Comparison of ENCODE assay signal across 17 cellular contexts in the genomic region with DNA sequence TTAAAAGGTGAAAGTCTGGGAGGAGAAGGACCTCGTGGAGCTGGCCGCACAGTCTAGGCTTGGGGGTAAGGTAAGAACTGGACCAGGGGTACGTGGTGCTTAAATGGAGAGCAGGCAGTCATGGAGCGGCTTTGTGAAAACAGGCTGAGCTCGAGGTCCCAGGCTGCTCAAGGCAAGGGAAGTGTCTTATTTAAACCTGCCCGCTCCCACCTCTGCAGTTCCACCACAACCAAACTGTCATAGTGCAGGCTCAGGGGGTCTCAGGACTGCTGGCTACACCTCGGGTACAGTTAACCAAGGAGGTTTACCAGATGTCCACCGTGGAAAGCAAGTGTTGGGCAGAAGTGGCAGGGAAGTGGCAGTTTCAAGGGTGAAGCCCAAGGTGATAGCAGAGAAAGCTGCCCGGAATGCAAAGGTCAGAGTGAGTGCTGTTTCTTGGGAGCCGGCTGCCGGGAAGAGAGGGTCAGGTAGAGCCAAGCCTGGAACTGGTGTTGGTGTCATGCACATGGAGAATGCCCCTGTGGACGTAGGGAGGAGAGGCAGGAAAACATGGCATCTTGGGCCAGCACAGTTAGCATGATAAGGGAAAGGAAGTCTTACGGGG.
DNase-seq lines count a peak whose midpoint lies in the region; ATAC-seq, FAIRE-seq and TF ChIP-seq lines count a peak whose summit lies in the region.
"Had no signal": no experiment of that assay in that cellular context is flagged by ENCODE, and none has a peak within 500 bp of the region (broad histone marks: within the 10 kb centered on the region; RNA-seq: fewer than 3 reads in every experiment).

No MANE protein-coding gene starts in this region.

- H3K9me3 ChIP-seq in heart right ventricle: no peaks in the 10 kb centered on the region
- no peaks in the 10 kb centered on the region for H3K9me3 ChIP-seq in astrocyte (ENCODE audit: insufficient read depth, low read depth, low read length)
- H3K9me3 ChIP-seq in Karpas-422 (ENCODE audit: low read length): no peaks in the 10 kb centered on the region
- H3K9me3 ChIP-seq: HAP-1 had no signal

- no peak for ATAC-seq in heart right ventricle
- ATAC-seq in sciatic nerve: no peak
- ATAC-seq in HG02840 (IDR thresholded peaks at IDR 0.05; ENCODE audit: low FRiP score, unreplicated experiment): no peak
- ATAC-seq: GM12878 had no signal

- H3K4me3 Mint-ChIP-seq in astrocyte (ENCODE audit: unreplicated experiment): no peak overlapping the region
- H3K4me3 Mint-ChIP-seq: B cell; CD4-positive, alpha-beta T cell had no signal

- H3K27ac Mint-ChIP-seq in astrocyte (ENCODE audit: unreplicated experiment): peak overlapping the region; percentile 53
- H3K27ac Mint-ChIP-seq: B cell; CD4-positive, alpha-beta T cell had no signal

- H3K9me3 Mint-ChIP-seq in astrocyte (ENCODE audit: unreplicated experiment): no peaks in the 10 kb centered on the region
- H3K9me3 Mint-ChIP-seq: CD4-positive, alpha-beta T cell had no signal

- H3K4me2 ChIP-seq in astrocyte (ENCODE audit: low read length) (no peak overlapping the region), Karpas-422 (ENCODE audit: low read depth, low read length, poor library complexity, severe bottlenecking) (no peak overlapping the region)

- H3K79me2 ChIP-seq in astrocyte (ENCODE audit: insufficient read depth, low read length) (no peaks in the 10 kb centered on the region), Karpas-422 (ENCODE audit: low read length) (no peaks in the 10 kb centered on the region)

- peaks cover 12% of the 10 kb centered on the region for H3K36me3 Mint-ChIP-seq in astrocyte (ENCODE audit: low read depth, unreplicated experiment)

- H2AFZ ChIP-seq in astrocyte (ENCODE audit: low read depth, low read length) (no peak overlapping the region), Karpas-422 (ENCODE audit: low read length) (no peak overlapping the region)
- H2AFZ ChIP-seq: GM23248 had no signal

- H3K4me1 ChIP-seq in heart right ventricle: peaks cover 0 to 4% (median 0%) of the 10 kb centered on the region in 9 donors
- no peaks in the 10 kb centered on the region for H3K4me1 ChIP-seq in astrocyte (ENCODE audit: insufficient read depth, low read length)
- H3K4me1 ChIP-seq in Karpas-422 (ENCODE audit: low read length): no peaks in the 10 kb centered on the region
- H3K4me1 ChIP-seq: HAP-1 had no signal

- H3K36me3 ChIP-seq in heart right ventricle (peaks cover 0 to 28% (median 0%) of the 10 kb centered on the region in 9 donors), astrocyte (ENCODE audit: insufficient read depth, low read length) (no peaks in the 10 kb centered on the region), Karpas-422 (ENCODE audit: insufficient read depth, low read length) (no peaks in the 10 kb centered on the region)
- H3K36me3 ChIP-seq: HAP-1 had no signal

- intact Hi-C loops in cardiac septum (cut with DNase I) (no loop called here), heart right ventricle (cut with DNase I) (no loop called here), sciatic nerve (cut with DNase I) (no loop called here)

- peak; percentile 56 for DNase-seq in cardiac septum (ENCODE audit: low spot score)
- DNase-seq in heart right ventricle: no peak
- DNase-seq in astrocyte (ENCODE audit: low read depth): no peak
- DNase-seq in sciatic nerve (ENCODE audit: low spot score): peak; percentile 28
- DNase-seq in Karpas-422: no peak
- no peak for DNase-seq in A172 (ENCODE audit: low spot score)
- DNase-seq: C1 segment of cervical spinal cord, DMS79, GM23248 had no signal

- H3K27ac ChIP-seq in heart right ventricle (no peak overlapping the region), astrocyte (ENCODE audit: low read depth, low read length) (no peak overlapping the region), Karpas-422 (ENCODE audit: low read length) (no peak overlapping the region)
- H3K27ac ChIP-seq: GM23248, HL-60 had no signal

- H3K27me3 ChIP-seq in heart right ventricle (no peaks in the 10 kb centered on the region), astrocyte (ENCODE audit: insufficient read depth, low read length) (no peaks in the 10 kb centered on the region), Karpas-422 (ENCODE audit: low read length) (no peaks in the 10 kb centered on the region)

- no peaks in the 10 kb centered on the region for H3K9me2 ChIP-seq in Karpas-422 (replicated peaks; ENCODE audit: insufficient read depth, low read length)

- no peak overlapping the region for H3K9ac ChIP-seq in astrocyte (ENCODE audit: low read length)
- H3K9ac ChIP-seq in Karpas-422 (ENCODE audit: low read length): no peak overlapping the region
- H3K9ac ChIP-seq: GM23248 had no signal

- FAIRE-seq in astrocyte (lab: Jason Lieb, UNC): no peak
- FAIRE-seq: A204.1, GM12878, GM18507 had no signal

- no peaks in the 10 kb centered on the region for H3K27me3 Mint-ChIP-seq in astrocyte (ENCODE audit: low read depth, unreplicated experiment)
- H3K27me3 Mint-ChIP-seq: B cell had no signal

- 88 to 90% methylated on average over 13 of the region's 13 CpGs for WGBS in heart right ventricle, 2 donors

- H3K4me1 Mint-ChIP-seq in astrocyte (ENCODE audit: low read depth, unreplicated experiment): no peaks in the 10 kb centered on the region
- H3K4me1 Mint-ChIP-seq: B cell had no signal

- H3K4me3 ChIP-seq in heart right ventricle (no peak overlapping the region), astrocyte (ENCODE audit: insufficient read depth, low read depth, low read length) (no peak overlapping the region), Karpas-422 (ENCODE audit: low read length) (no peak overlapping the region)
- H3K4me3 ChIP-seq: GM12878, GM23248, HAP-1 had no signal

- TF ChIP-seq CTCF in heart right ventricle (IDR thresholded peaks at IDR 0.05): no peak
- no peak for TF ChIP-seq CTCF in astrocyte (IDR thresholded peaks at IDR 0.05; ENCODE audit: insufficient read depth, low read depth, low read length)

- no peaks in the 10 kb centered on the region for H4K20me1 ChIP-seq in astrocyte (ENCODE audit: insufficient read depth, low read length)
- H4K20me1 ChIP-seq in Karpas-422 (ENCODE audit: insufficient read depth, low read depth, low read length): no peaks in the 10 kb centered on the region

Comparison
In these comparisons a context has a peak if more than half of its experiments do, and no peak if none do; other contexts are left out.
1. DNase-seq: peak in cardiac septum (single experiment) and sciatic nerve (single experiment); none in heart right ventricle (0 of 2), astrocyte (single experiment), Karpas-422 (single experiment) and A172 (single experiment).